ENCODE assay signal across 21 cellular contexts in genomic region chr4:46889410-46889809, GRCh38. TPM values are rescaled to one million over a fixed set of nuclear protein-coding genes. Genes with fewer than 3 reads are reported as not detected.
"Had no signal": no experiment of that assay in that cellular context is flagged by ENCODE, and none has a peak within 500 bp of the region (broad histone marks: within the 10 kb centered on the region; RNA-seq: fewer than 3 reads in every experiment).

No MANE protein-coding gene starts in this region.

- H3K9me3 ChIP-seq: MG63, SJSA1 had no signal

- H3K27ac ChIP-seq: SJSA1, SK-N-MC had no signal

- H3K4me1 ChIP-seq: SJSA1 had no signal

- H3K27me3 ChIP-seq: MG63, SJSA1 had no signal

- H3K36me3 ChIP-seq: MG63, SJSA1 had no signal

- DNase-seq: IMR-90, Karpas-422, KG1, MG63, NCI-H1092, NCI-H1105 treated with DMSO at 0.1 percent for 48 hours, NCI-H1436 treated with DMSO at 0.1 percent for 48 hours, NCI-H1694, NCI-H187 treated with DMSO at 0.1 percent for 48 hours, NCI-H2029 treated with DMSO at 0.1 percent for 48 hours, NCI-H2171 treated with DMSO at 0.1 percent for 48 hours, NCI-H345, NCI-H510A treated with DMSO at 0.1 percent for 48 hours, NCI-H82, Right ventricle myocardium superior, RPMI8226, SIG-M5 had no signal

- FAIRE-seq: RCC 7860 had no signal

- H3K4me3 ChIP-seq: MG63, SJSA1, SK-N-MC had no signal

RNA-seq across cellular contexts. Expression of gene COX7B2, which starts 19.6 kb away (rescaled TPM):
- total RNA-seq: HT-29, IMR-90, Right ventricle myocardium superior, SJSA1 had no signal
- polyA plus RNA-seq: IMR-90 had no signal
